In the genomic region with DNA sequence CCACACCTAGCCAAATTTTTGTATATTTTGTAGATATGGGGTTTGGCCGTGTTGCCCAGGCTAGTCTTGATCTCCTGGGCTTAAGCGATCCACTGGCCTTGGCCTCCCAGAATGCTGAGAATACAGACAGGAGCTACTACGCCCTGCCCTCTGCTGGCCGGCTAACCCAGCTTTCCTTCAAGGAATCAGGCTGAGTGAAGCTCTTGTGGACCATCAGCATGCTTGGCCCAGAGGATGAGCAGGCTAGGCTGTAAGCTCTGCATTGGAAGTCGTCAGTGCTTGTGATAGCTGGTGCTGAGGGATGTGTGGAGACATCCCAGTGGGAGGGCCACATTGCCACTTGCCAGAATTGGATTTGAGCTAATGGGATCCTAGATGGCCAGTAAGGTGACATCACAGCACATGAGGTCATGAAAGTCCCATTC, we compare ENCODE assay signal across 9 cellular contexts.
DNase-seq lines count a peak whose midpoint lies in the region; ATAC-seq and TF ChIP-seq lines count a peak whose summit lies in the region.
"Had no signal": no experiment of that assay in that cellular context is flagged by ENCODE, and none has a peak within 500 bp of the region (broad histone marks: within the 10 kb centered on the region; RNA-seq: fewer than 3 reads in every experiment).

No MANE protein-coding gene starts in this region.

- DNase-seq in activated naive CD4-positive, alpha-beta T cell treated with anti-CD3 and anti-CD28 coated beads, Interleukin-2, amount 10 ng/mL, durations not matched to agents 7 days and 5 days: no peak
- DNase-seq in activated naive CD4-positive, alpha-beta T cell treated with anti-CD3 and anti-CD28 coated beads, Interleukin-2, amount 50 U/mL, for 16 hours: no peak
- peak; percentile 61 for DNase-seq in adipocyte (ENCODE audit: low read depth)
- peak; percentile 47 for DNase-seq in iPS-NIHi11 (ENCODE audit: low spot score)
- DNase-seq in type B pancreatic cell (ENCODE audit: extremely low spot score, unreplicated experiment): no peak
- DNase-seq in NCI-H345 treated with DMSO at 0.1 percent for 48 hours (lab: John Stamatoyannopoulos, UW; ENCODE audit: unreplicated experiment): no peak
- DNase-seq in activated CD4-positive, alpha-beta T cell treated with anti-CD3 and anti-CD28 coated beads, Interleukin-2, amount 50 U/mL, for 1 hour: no peak
- DNase-seq: cortex of kidney had no signal

- H3K9me3 ChIP-seq in adipocyte (ENCODE audit: control insufficient read depth, low read length): no peaks in the 10 kb centered on the region

- H3K4me3 Mint-ChIP-seq in activated naive CD4-positive, alpha-beta T cell treated with anti-CD3 and anti-CD28 coated beads, Interleukin-2, amount 10 ng/mL, durations not matched to agents 7 days and 5 days: no peak overlapping the region
- no peak overlapping the region for H3K4me3 Mint-ChIP-seq in type B pancreatic cell

- no peak for ATAC-seq in GM21381 (IDR thresholded peaks at IDR 0.05; ENCODE audit: unreplicated experiment)

- H3K4me1 Mint-ChIP-seq in activated naive CD4-positive, alpha-beta T cell treated with anti-CD3 and anti-CD28 coated beads, Interleukin-2, amount 10 ng/mL, durations not matched to agents 7 days and 5 days: peaks cover 93% of the 10 kb centered on the region
- no peaks in the 10 kb centered on the region for H3K4me1 Mint-ChIP-seq in type B pancreatic cell (ENCODE audit: unreplicated experiment)

- H3K36me3 Mint-ChIP-seq in activated naive CD4-positive, alpha-beta T cell treated with anti-CD3 and anti-CD28 coated beads, Interleukin-2, amount 10 ng/mL, durations not matched to agents 7 days and 5 days: peaks cover 83% of the 10 kb centered on the region
- H3K36me3 Mint-ChIP-seq in type B pancreatic cell: peaks cover 16% of the 10 kb centered on the region

- H3K9me3 Mint-ChIP-seq in activated naive CD4-positive, alpha-beta T cell treated with anti-CD3 and anti-CD28 coated beads, Interleukin-2, amount 10 ng/mL, durations not matched to agents 7 days and 5 days: no peaks in the 10 kb centered on the region
- no peaks in the 10 kb centered on the region for H3K9me3 Mint-ChIP-seq in type B pancreatic cell

- H3K27ac Mint-ChIP-seq in activated naive CD4-positive, alpha-beta T cell treated with anti-CD3 and anti-CD28 coated beads, Interleukin-2, amount 10 ng/mL, durations not matched to agents 7 days and 5 days: peak overlapping the region; percentile 97
- H3K27ac Mint-ChIP-seq in type B pancreatic cell: peak overlapping the region; percentile 95

- peaks cover 69% of the 10 kb centered on the region for H3K4me1 ChIP-seq in adipocyte (ENCODE audit: control insufficient read depth, insufficient read depth, low read length)

- H3K27me3 Mint-ChIP-seq in activated naive CD4-positive, alpha-beta T cell treated with anti-CD3 and anti-CD28 coated beads, Interleukin-2, amount 10 ng/mL, durations not matched to agents 7 days and 5 days: no peaks in the 10 kb centered on the region
- H3K27me3 Mint-ChIP-seq in type B pancreatic cell: no peaks in the 10 kb centered on the region

- no peaks in the 10 kb centered on the region for H3K27me3 ChIP-seq in adipocyte (replicated peaks; ENCODE audit: control insufficient read depth, insufficient read depth, low read length)

- H3K4me3 ChIP-seq in adipocyte (ENCODE audit: low read length): peak overlapping the region; percentile 47

- peaks cover 66% of the 10 kb centered on the region for H3K36me3 ChIP-seq in adipocyte (ENCODE audit: control insufficient read depth, insufficient read depth, low read length, severe bottlenecking)

- peak; percentile 33 for TF ChIP-seq CTCF in type B pancreatic cell (conservative IDR thresholded peaks at IDR 0.05)

- CTCF ChIA-PET in activated naive CD4-positive, alpha-beta T cell treated with anti-CD3 and anti-CD28 coated beads, Interleukin-2, amount 10 ng/mL, durations not matched to agents 7 days and 5 days (lab: Charles Lee): interaction anchor here (1.0 to 2.5 kb wide), 8 partner anchors 10 to 173 kb away, joined by 3 to 8 read pairs (median 4); no protein-coding TSS in a partner anchor

- peak overlapping the region; percentile 78 for H3K9ac ChIP-seq in adipocyte (ENCODE audit: low read length)

Comparison
In these comparisons a context has a peak if more than half of its experiments do, and no peak if none do; other contexts are left out.
1. DNase-seq: peak in adipocyte (single experiment) and iPS-NIHi11 (single experiment); none in activated naive CD4-positive, alpha-beta T cell treated with anti-CD3 and anti-CD28 coated beads, Interleukin-2, amount 10 ng/mL, durations not matched to agents 7 days and 5 days (single experiment), activated naive CD4-positive, alpha-beta T cell treated with anti-CD3 and anti-CD28 coated beads, Interleukin-2, amount 50 U/mL, for 16 hours (single experiment), type B pancreatic cell (single experiment), NCI-H345 treated with DMSO at 0.1 percent for 48 hours (single experiment) and activated CD4-positive, alpha-beta T cell treated with anti-CD3 and anti-CD28 coated beads, Interleukin-2, amount 50 U/mL, for 1 hour (single experiment).